ENCODE assay signal across 11 cellular contexts in genomic region chr10:6778992-6779701, GRCh38.
DNase-seq lines count a peak whose midpoint lies in the region; ATAC-seq, FAIRE-seq and TF ChIP-seq lines count a peak whose summit lies in the region.
"Had no signal": no experiment of that assay in that cellular context is flagged by ENCODE, and none has a peak within 500 bp of the region (broad histone marks: within the 10 kb centered on the region; RNA-seq: fewer than 3 reads in every experiment).

No MANE protein-coding gene starts in this region.

- H3K4me1 Mint-ChIP-seq in activated T-cell treated with anti-CD3 and anti-CD28 coated beads, Interleukin-2, amount 50 U/mL, for 24 hours (ENCODE audit: low read depth): no peaks in the 10 kb centered on the region

- no peaks in the 10 kb centered on the region for H3K79me2 ChIP-seq in ACC112 (ENCODE audit: control insufficient read depth, insufficient read depth, low read length, unreplicated experiment)

- H3K27ac ChIP-seq in ACC112 (ENCODE audit: low read depth, low read length) (peak overlapping the region; percentile 92), left lung (no peak overlapping the region), ascending aorta (no peak overlapping the region)
- H3K27ac ChIP-seq: skin epidermis had no signal

- H3K4me3 ChIP-seq in ACC112 (ENCODE audit: low read depth, low read length) (peak overlapping the region; percentile 35), bronchial epithelial cell (ENCODE audit: low read depth, low read length) (peak overlapping the region; percentile 18), left lung (no peak overlapping the region), ascending aorta (no peak overlapping the region)
- H3K4me3 ChIP-seq: skin epidermis had no signal

- H3K36me3 ChIP-seq in ACC112 (ENCODE audit: insufficient read depth, low read length): no peaks in the 10 kb centered on the region
- no peaks in the 10 kb centered on the region for H3K36me3 ChIP-seq in bronchial epithelial cell (ENCODE audit: control insufficient read depth, insufficient read depth, low read length)
- H3K36me3 ChIP-seq in left lung: no peaks in the 10 kb centered on the region
- H3K36me3 ChIP-seq in ascending aorta: no peaks in the 10 kb centered on the region

- H3K4me1 ChIP-seq in ACC112 (ENCODE audit: control insufficient read depth, insufficient read depth, low read length, unreplicated experiment) (peaks cover 28% of the 10 kb centered on the region), left lung (no peaks in the 10 kb centered on the region), ascending aorta (no peaks in the 10 kb centered on the region)

- H3K4me3 Mint-ChIP-seq in activated T-cell treated with anti-CD3 and anti-CD28 coated beads, Interleukin-2, amount 50 U/mL, for 24 hours: no peak overlapping the region
- H3K4me3 Mint-ChIP-seq: activated naive CD8-positive, alpha-beta T cell; CD8-positive, alpha-beta T cell had no signal

- H3K9me3 Mint-ChIP-seq in activated T-cell treated with anti-CD3 and anti-CD28 coated beads, Interleukin-2, amount 50 U/mL, for 24 hours: no peaks in the 10 kb centered on the region
- H3K9me3 Mint-ChIP-seq: CD8-positive, alpha-beta T cell had no signal

- H3K9me3 ChIP-seq in left lung (no peaks in the 10 kb centered on the region), ascending aorta (no peaks in the 10 kb centered on the region)

- no peaks in the 10 kb centered on the region for H3K36me3 Mint-ChIP-seq in activated T-cell treated with anti-CD3 and anti-CD28 coated beads, Interleukin-2, amount 50 U/mL, for 24 hours (ENCODE audit: low read depth)
- H3K36me3 Mint-ChIP-seq: activated naive CD8-positive, alpha-beta T cell; CD8-positive, alpha-beta T cell had no signal

- H3K27me3 ChIP-seq in ACC112 (ENCODE audit: insufficient read depth, low read length) (no peaks in the 10 kb centered on the region), bronchial epithelial cell (ENCODE audit: control insufficient read depth, insufficient read depth, low read length) (no peaks in the 10 kb centered on the region), left lung (peaks cover 0 to 19% of the 10 kb centered on the region in 2 donors), ascending aorta (no peaks in the 10 kb centered on the region)

- intact Hi-C loops in left lung (cut with DNase I): no loop called here
- intact Hi-C loops in ascending aorta (cut with DNase I): no loop called here

- peak; percentile 92 for FAIRE-seq in bronchial epithelial cell (lab: Jason Lieb, UNC)

- peaks cover 59% of the 10 kb centered on the region for H3K27me3 Mint-ChIP-seq in activated T-cell treated with anti-CD3 and anti-CD28 coated beads, Interleukin-2, amount 50 U/mL, for 24 hours

- no peak for TF ChIP-seq CTCF in bronchial epithelial cell (IDR thresholded peaks at IDR 0.05; ENCODE audit: insufficient read depth, low read length, severe bottlenecking)
- TF ChIP-seq CTCF in left lung (IDR thresholded peaks at IDR 0.05): no peak
- TF ChIP-seq CTCF in ascending aorta (IDR thresholded peaks at IDR 0.05): no peak

- H3K27ac Mint-ChIP-seq in activated T-cell treated with anti-CD3 and anti-CD28 coated beads, Interleukin-2, amount 50 U/mL, for 24 hours: no peak overlapping the region
- H3K27ac Mint-ChIP-seq: activated naive CD8-positive, alpha-beta T cell; CD8-positive, alpha-beta T cell had no signal

- H2AFZ ChIP-seq in ACC112 (ENCODE audit: low read length, unreplicated experiment): peak overlapping the region; percentile 51

- ATAC-seq in left lung: peak; percentile 85
- ATAC-seq: CD8-positive, alpha-beta T cell had no signal

- DNase-seq in HT-29 (ENCODE audit: low spot score): peak; percentile 50
- peak; percentile 100 for DNase-seq in bronchial epithelial cell (ENCODE audit: low read depth)
- no peak for DNase-seq in left lung
- no peak for DNase-seq in SKM-1 (lab: John Stamatoyannopoulos, UW; ENCODE audit: unreplicated experiment)
- DNase-seq in SK-N-DZ (ENCODE audit: low spot score): no peak
- DNase-seq in activated T-cell treated with anti-CD3 and anti-CD28 coated beads, Interleukin-2, amount 50 U/mL, for 24 hours: no peak
- no peak for DNase-seq in ascending aorta (ENCODE audit: low spot score in 2 of 2)
- DNase-seq: CD8-positive, alpha-beta T cell had no signal

Comparison
In these comparisons a context has a peak if more than half of its experiments do, and no peak if none do; other contexts are left out.
1. H3K4me3 ChIP-seq: peak in ACC112 (single experiment) and bronchial epithelial cell (single experiment); none in left lung (0 of 2) and ascending aorta (0 of 2).
2. DNase-seq: peak in HT-29 (single experiment) and bronchial epithelial cell (single experiment); none in left lung (0 of 2), SKM-1 (single experiment), SK-N-DZ (single experiment), activated T-cell treated with anti-CD3 and anti-CD28 coated beads, Interleukin-2, amount 50 U/mL, for 24 hours (single experiment) and ascending aorta (0 of 2).